Comparison of ENCODE assay signal across 12 cellular contexts in genomic region chr1:183739082-183739481, GRCh38.
"Had no signal": no experiment of that assay in that cellular context is flagged by ENCODE, and none has a peak within 500 bp of the region (broad histone marks: within the 10 kb centered on the region; RNA-seq: fewer than 3 reads in every experiment).

No MANE protein-coding gene starts in this region.

- DNase-seq: activated effector memory CD4-positive, alpha-beta T cell treated with Interleukin-2 at 50 U/mL for 16 hours; activated T-cell treated with anti-CD3 and anti-CD28 coated beads for 4 hours; brain microvascular endothelial cell; dorsolateral prefrontal cortex; left colon; nephron progenitor cell; psoas muscle; stimulated activated naive CD8-positive, alpha-beta T cell treated with anti-CD3 and anti-CD28 coated beads, Interleukin-15, Interleukin-2, amounts not matched to agents 100 U/mL and 50 U/mL, for 24 hours; T-helper 9 cell; upper lobe of left lung had no signal

- H3K27me3 ChIP-seq: brain microvascular endothelial cell, dorsolateral prefrontal cortex, esophagus muscularis mucosa, suprapubic skin, upper lobe of left lung had no signal

- H3K9me3 ChIP-seq: esophagus muscularis mucosa, suprapubic skin had no signal

- H3K27ac ChIP-seq: brain microvascular endothelial cell, esophagus muscularis mucosa, psoas muscle, suprapubic skin had no signal

- H3K36me3 ChIP-seq: brain microvascular endothelial cell, esophagus muscularis mucosa, suprapubic skin, upper lobe of left lung had no signal

- H3K4me3 ChIP-seq: dorsolateral prefrontal cortex, esophagus muscularis mucosa, psoas muscle, suprapubic skin, upper lobe of left lung had no signal

- H3K4me1 ChIP-seq: psoas muscle had no signal
